Comparison of ENCODE assay signal across 14 cellular contexts in genomic region chr1:213934642-213935041, GRCh38. TPM values are rescaled to one million over a fixed set of nuclear protein-coding genes. Genes with fewer than 3 reads are reported as not detected.
DNase-seq lines count a peak whose midpoint lies in the region; ATAC-seq, FAIRE-seq and TF ChIP-seq lines count a peak whose summit lies in the region.
"Had no signal": no experiment of that assay in that cellular context is flagged by ENCODE, and none has a peak within 500 bp of the region (broad histone marks: within the 10 kb centered on the region; RNA-seq: fewer than 3 reads in every experiment).

No MANE protein-coding gene starts in this region.

- TF ChIP-seq CTCF in esophagus muscularis mucosa (IDR thresholded peaks at IDR 0.05) (no peak), pancreas (IDR thresholded peaks at IDR 0.05) (no peak)

- DNase-seq in HT1080 (ENCODE audit: low read depth) (peak; percentile 20), NCI-H446 treated with DMSO at 0.1 percent for 48 hours (lab: John Stamatoyannopoulos, UW) (peak; percentile 41), esophagus muscularis mucosa (ENCODE audit: extremely low spot score) (peak; percentile 80), pancreas (peak; percentile 61 to 93 (median 84)), NCI-H1930 (lab: John Stamatoyannopoulos, UW) (no peak), NOMO-1 treated with DMSO at 0.1 percent for 48 hours (lab: John Stamatoyannopoulos, UW; ENCODE audit: unreplicated experiment) (no peak)
- DNase-seq: activated CD4-positive, alpha-beta T cell treated with anti-CD3 and anti-CD28 coated beads, Interleukin-2, amount 10 ng/mL, durations not matched to agents 24 days and 14 days; activated gamma-delta T cell; colonic mucosa; NCI-H510A treated with DMSO at 0.1 percent for 48 hours; SK-N-SH had no signal

- H3K27ac ChIP-seq in esophagus muscularis mucosa (replicated peaks in 1 of 4) (no peak overlapping the region), pancreas (peak overlapping the region in 3 of 4 donors; percentile 38 to 74 (median 58))
- H3K27ac ChIP-seq: colonic mucosa, vagina had no signal

- H3K4me3 ChIP-seq in esophagus muscularis mucosa (no peak overlapping the region), pancreas (no peak overlapping the region)
- H3K4me3 ChIP-seq: colonic mucosa, vagina had no signal

- WGBS in esophagus muscularis mucosa = 67% methylated on average over 5 of the region's 5 CpGs
- WGBS in pancreas, 2 donors = 16 to 18% methylated on average over 5 of the region's 5 CpGs

- ATAC-seq in pancreas = peak; percentile 96 to 99 (median 98)
- ATAC-seq in GM19467 (IDR thresholded peaks at IDR 0.05; ENCODE audit: unreplicated experiment) = no peak
- no peak for ATAC-seq in GM19397 (IDR thresholded peaks at IDR 0.05; ENCODE audit: unreplicated experiment)

- H3K27me3 ChIP-seq in esophagus muscularis mucosa = peaks cover 0 to 10% (median 2%) of the 10 kb centered on the region in 4 donors
- no peaks in the 10 kb centered on the region for H3K27me3 ChIP-seq in pancreas
- H3K27me3 ChIP-seq: colonic mucosa, vagina had no signal

- H3K36me3 ChIP-seq in esophagus muscularis mucosa (no peaks in the 10 kb centered on the region), pancreas (no peaks in the 10 kb centered on the region)
- H3K36me3 ChIP-seq: colonic mucosa, vagina had no signal

- H3K9me3 ChIP-seq in esophagus muscularis mucosa = no peaks in the 10 kb centered on the region
- H3K9me3 ChIP-seq in pancreas = no peaks in the 10 kb centered on the region
- H3K9me3 ChIP-seq: colonic mucosa, SK-N-SH, vagina had no signal

- no peak for TF ChIP-seq EP300 in esophagus muscularis mucosa (IDR thresholded peaks at IDR 0.05)

- TF ChIP-seq POLR2A in esophagus muscularis mucosa (IDR thresholded peaks at IDR 0.05; ENCODE audit: low read depth) = no peak

- intact Hi-C loops in esophagus muscularis mucosa (cut with DNase I) = no loop called here
- intact Hi-C loops in pancreas (cut with DNase I) = no loop called here

- no peak for FAIRE-seq in pancreas (lab: Jason Lieb, UNC)

- H3K4me1 ChIP-seq in esophagus muscularis mucosa = no peaks in the 10 kb centered on the region
- peaks cover 6 to 12% (median 8%) of the 10 kb centered on the region in 3 donors for H3K4me1 ChIP-seq in pancreas
- H3K4me1 ChIP-seq: colonic mucosa, vagina had no signal

RNA-seq across cellular contexts. Expression of gene PROX1, which starts 53.1 kb away (rescaled TPM):
- 0.06 TPM in 1 of 2 replicates, not detected in the other for total RNA-seq in HT1080 (2014; rRNA removed; shearing (Covaris generic))
- polyA plus RNA-seq in HT1080 (2015; cell fraction: cytosol; rRNA removed) = 0.01 TPM in 1 of 2 replicates, not detected in the other
- 0.06 TPM in 1 of 2 replicates, not detected in the other for polyA plus RNA-seq in HT1080 (2015; cell fraction: nucleus; rRNA removed)
- total RNA-seq in esophagus muscularis mucosa (1 to 10 TPM; 2.0 to 5.3 (median 2.5) TPM), pancreas (10 to 100 TPM; 32.8 to 66.4 (median 38.4) TPM)
- polyA plus RNA-seq in pancreas = 1 to 10 TPM; 8.4 to 8.9 TPM
- total RNA-seq: activated CD4-positive, alpha-beta T cell treated with anti-CD3 and anti-CD28 coated beads, Interleukin-2, amount 10 ng/mL, durations not matched to agents 24 days and 14 days had no signal

Comparison
In these comparisons a context has a peak if more than half of its experiments do, and no peak if none do; other contexts are left out.
1. DNase-seq: peak in HT1080 (single experiment), NCI-H446 treated with DMSO at 0.1 percent for 48 hours (single experiment), esophagus muscularis mucosa (single experiment) and pancreas (6 of 6); none in NCI-H1930 (0 of 2) and NOMO-1 treated with DMSO at 0.1 percent for 48 hours (single experiment).
2. H3K27ac ChIP-seq: peak in pancreas (3 of 4); none in esophagus muscularis mucosa (0 of 4).
3. ATAC-seq: peak in pancreas (4 of 4); none in GM19467 (single experiment) and GM19397 (single experiment).
4. RNA of gene PROX1, which starts 53.1 kb away (total RNA-seq): 32.8 to 66.4 TPM in pancreas; 2.0 to 5.3 TPM in esophagus muscularis mucosa and 0.06 TPM in HT1080; every median in the first group is over 4 times any median in the second.